ENCODE assay signal across 16 cellular contexts in genomic region chr4:173748353-173748752, GRCh38.
A peak's percentile ranks its signal among the peaks of the same experiment; 100 is the strongest.
DNase-seq lines count a peak whose midpoint lies in the region; ATAC-seq, FAIRE-seq and TF ChIP-seq lines count a peak whose summit lies in the region.
"Had no signal": no experiment of that assay in that cellular context is flagged by ENCODE, and none has a peak within 500 bp of the region (broad histone marks: within the 10 kb centered on the region; RNA-seq: fewer than 3 reads in every experiment).

No MANE protein-coding gene starts in this region.

- H3K4me3 ChIP-seq in A673 (ENCODE audit: low read depth, low read length, poor library complexity, severe bottlenecking) (no peak overlapping the region), WERI-Rb-1 (ENCODE audit: low read depth, low read length) (no peak overlapping the region), heart left ventricle (no peak overlapping the region), spleen (no peak overlapping the region)
- H3K4me3 ChIP-seq: SJCRH30 had no signal

- peak; percentile 61 for DNase-seq in A673 (ENCODE audit: low spot score)
- DNase-seq in HTR-8/SVneo (ENCODE audit: insufficient read length, low spot score): peak; percentile 5
- DNase-seq in WERI-Rb-1: no peak
- no peak for DNase-seq in heart left ventricle
- DNase-seq in cortex of kidney (lab: John Stamatoyannopoulos, UW): no peak
- no peak for DNase-seq in spleen
- no peak for DNase-seq in NCI-H1092 (lab: John Stamatoyannopoulos, UW)
- DNase-seq: activated CD8-positive, alpha-beta T cell treated with anti-CD3 and anti-CD28 coated beads, Interleukin-2, amount 10 ng/mL, durations not matched to agents 7 days and 5 days; anterior cingulate cortex; foreskin keratinocyte; MV-4-11; retina; SJCRH30; stimulated activated CD4-positive, alpha-beta T cell treated with anti-CD3 and anti-CD28 coated beads, Interleukin-1b, Interleukin-23, amount 100 ng/mL, for 48 hours had no signal

- TF ChIP-seq CTCF in A673 (conservative IDR thresholded peaks at IDR 0.05; ENCODE audit: low read depth, low read length): peak; percentile 53
- 0 out of 2 replicates have a peak, but pooled peaks have one; percentile 2 for TF ChIP-seq CTCF in WERI-Rb-1 (IDR thresholded peaks at IDR 0.05; ENCODE audit: low read depth, low read length)
- peak in 9 of 12 donors; percentile 22 to 52 (median 39) for TF ChIP-seq CTCF in heart left ventricle (IDR thresholded peaks at IDR 0.05)
- no peak for TF ChIP-seq CTCF in spleen (IDR thresholded peaks at IDR 0.05 in 8 of 11, conservative IDR thresholded peaks at IDR 0.05 in 3 of 11)

- intact Hi-C loops in A673 (cut with micrococcal nuclease; ENCODE audit: unreplicated experiment) (loop anchor here (2.0 kb wide), 1 partner anchor 334 kb away; no protein-coding TSS in a partner anchor), heart left ventricle (cut with DNase I) (loop anchor here in 9 of 10 donors (2.0 to 10.0 kb wide), 10 partner anchors 51 to 404 kb away; partner anchors contain the start of gene HAND2 (in 7 of the 9)), spleen (cut with DNase I; ENCODE audit: low total_unique reads) (no loop called here)

- no peaks in the 10 kb centered on the region for H3K27me3 ChIP-seq in A673 (replicated peaks; ENCODE audit: insufficient read depth, low read depth, low read length, poor library complexity)
- no peaks in the 10 kb centered on the region for H3K27me3 ChIP-seq in WERI-Rb-1 (ENCODE audit: insufficient read depth, low read depth, severe bottlenecking)
- H3K27me3 ChIP-seq in heart left ventricle: no peaks in the 10 kb centered on the region
- no peaks in the 10 kb centered on the region for H3K27me3 ChIP-seq in spleen (replicated peaks in 1 of 7)
- H3K27me3 ChIP-seq: foreskin keratinocyte, SJCRH30 had no signal

- peaks cover 7% of the 10 kb centered on the region for H3K9me3 ChIP-seq in A673 (ENCODE audit: low read depth, low read length, poor library complexity, severe bottlenecking)
- peaks cover 3% of the 10 kb centered on the region for H3K9me3 ChIP-seq in WERI-Rb-1 (ENCODE audit: severe bottlenecking)
- peaks cover 0 to 10% (median 0%) of the 10 kb centered on the region in 12 donors for H3K9me3 ChIP-seq in heart left ventricle
- H3K9me3 ChIP-seq in spleen: peaks cover 0 to 5% (median 0%) of the 10 kb centered on the region in 8 donors
- H3K9me3 ChIP-seq: SJCRH30 had no signal

- no TSS peak for BruUV-seq in A673 (replicated peaks; lab: Mats Ljungman, UMichigan)

- peaks cover 30% of the 10 kb centered on the region for H3K4me1 ChIP-seq in A673 (ENCODE audit: insufficient read depth, low read length, poor library complexity, severe bottlenecking)
- peaks cover 0 to 27% (median 0%) of the 10 kb centered on the region in 12 donors for H3K4me1 ChIP-seq in heart left ventricle
- H3K4me1 ChIP-seq in spleen: no peaks in the 10 kb centered on the region
- H3K4me1 ChIP-seq: foreskin keratinocyte, SJCRH30 had no signal

- POLR2A ChIA-PET in A673 (lab: Charles Lee; ENCODE audit: low non-redundant PET): interaction anchor here (1.0 kb wide), 1 partner anchor 43 kb away, joined by 3 read pairs; no protein-coding TSS in a partner anchor

- 22 to 28% (median 27%) methylated on average over 1 of the region's 1 CpG for WGBS in heart left ventricle, 4 donors
- whole genome bisulfite sequencing in spleen, 5 donors: 53 to 78% (median 71%) methylated on average over 1 of the region's 1 CpG

- CTCF ChIA-PET in A673 (lab: Charles Lee): interaction anchor here (1.0 to 1.2 kb wide), 2 partner anchors 243 to 328 kb away, joined by 4 to 5 read pairs; no protein-coding TSS in a partner anchor

- ATAC-seq in heart left ventricle (peak in 2 of 4 donors; percentile 36 to 37), GM18907 (IDR thresholded peaks at IDR 0.05; ENCODE audit: unreplicated experiment) (no peak)
- ATAC-seq: activated CD8-positive, alpha-beta T cell treated with anti-CD3 and anti-CD28 coated beads, Interleukin-2, amount 10 ng/mL, durations not matched to agents 7 days and 5 days; foreskin keratinocyte had no signal

- no peak for FAIRE-seq in HTR-8/SVneo (lab: Jason Lieb, UNC)
- FAIRE-seq: D721Med had no signal

- H3K36me3 ChIP-seq in A673 (ENCODE audit: insufficient read depth, low read length, poor library complexity, severe bottlenecking) (no peaks in the 10 kb centered on the region), WERI-Rb-1 (no peaks in the 10 kb centered on the region), heart left ventricle (no peaks in the 10 kb centered on the region), spleen (no peaks in the 10 kb centered on the region)
- H3K36me3 ChIP-seq: SJCRH30 had no signal

- TF ChIP-seq POLR2A in heart left ventricle (IDR thresholded peaks at IDR 0.05) (no peak), spleen (IDR thresholded peaks at IDR 0.05) (no peak)

- no peak overlapping the region for H3K27ac ChIP-seq in A673 (ENCODE audit: low read depth, low read length, poor library complexity, severe bottlenecking)
- no peak overlapping the region for H3K27ac ChIP-seq in WERI-Rb-1
- peak overlapping the region in 10 of 12 donors; percentile 5 to 90 (median 78) for H3K27ac ChIP-seq in heart left ventricle
- no peak overlapping the region for H3K27ac ChIP-seq in spleen
- H3K27ac ChIP-seq: foreskin keratinocyte, SJCRH30 had no signal

Comparison
In these comparisons a context has a peak if more than half of its experiments do, and no peak if none do; other contexts are left out.
1. DNase-seq: peak in A673 (single experiment) and HTR-8/SVneo (single experiment); none in WERI-Rb-1 (single experiment), heart left ventricle (0 of 5), cortex of kidney (single experiment), spleen (single experiment) and NCI-H1092 (single experiment).
2. H3K27ac ChIP-seq: peak in heart left ventricle (10 of 12); none in A673 (single experiment), WERI-Rb-1 (single experiment) and spleen (0 of 8).
3. CTCF ChIP-seq: peak in A673 (single experiment), WERI-Rb-1 (single experiment) and heart left ventricle (9 of 12); none in spleen (0 of 11).